ENCODE assay signal across 21 cellular contexts in genomic region chr7:714251-714671, GRCh38. TPM values are rescaled to one million over a fixed set of nuclear protein-coding genes. Genes with fewer than 3 reads are reported as not detected.
DNase-seq lines count a peak whose midpoint lies in the region; ATAC-seq and TF ChIP-seq lines count a peak whose summit lies in the region.
"Had no signal": no experiment of that assay in that cellular context is flagged by ENCODE, and none has a peak within 500 bp of the region (broad histone marks: within the 10 kb centered on the region; RNA-seq: fewer than 3 reads in every experiment).

No MANE protein-coding gene starts in this region.

- no peak overlapping the region for H2AFZ ChIP-seq in hepatocyte
- H2AFZ ChIP-seq in neuronal stem cell (ENCODE audit: low read length) = peak overlapping the region; percentile 5

- TF ChIP-seq CTCF in hepatocyte (IDR thresholded peaks at IDR 0.05; ENCODE audit: poor library complexity) = no peak

- H2BK5ac ChIP-seq in neuronal stem cell (ENCODE audit: low read length) = no peak overlapping the region

- H3K4me2 ChIP-seq in hepatocyte (no peak overlapping the region), neuronal stem cell (ENCODE audit: insufficient read depth, low read length, poor library complexity, severe bottlenecking) (no peak overlapping the region)

- H3K36me3 ChIP-seq in CD4-positive, CD25-positive, alpha-beta regulatory T cell (ENCODE audit: control insufficient read depth, insufficient read depth, low read length) = no peaks in the 10 kb centered on the region
- H3K36me3 ChIP-seq in CD8-positive, alpha-beta memory T cell (ENCODE audit: insufficient read depth, low read length) = no peaks in the 10 kb centered on the region
- H3K36me3 ChIP-seq in hepatocyte (replicated peaks; ENCODE audit: insufficient read depth, low read depth) (no peaks in the 10 kb centered on the region), neuronal stem cell (replicated peaks in 1 of 2; ENCODE audit: control insufficient read depth in 2 of 2, insufficient read depth in 2 of 2, low read length in 2 of 2) (no peaks in the 10 kb centered on the region)
- no peaks in the 10 kb centered on the region for H3K36me3 ChIP-seq in effector memory CD4-positive, alpha-beta T cell (ENCODE audit: control insufficient read depth, insufficient read depth, low read length)
- H3K36me3 ChIP-seq: vagina, WERI-Rb-1 had no signal

- H3K36me3 Mint-ChIP-seq in CD4-positive, CD25-positive, alpha-beta regulatory T cell = no peaks in the 10 kb centered on the region
- H3K36me3 Mint-ChIP-seq in CD8-positive, alpha-beta memory T cell = peaks cover 2 to 3% (median 3%) of the 10 kb centered on the region in 3 donors

- no peaks in the 10 kb centered on the region for H3K9me3 ChIP-seq in CD4-positive, CD25-positive, alpha-beta regulatory T cell (ENCODE audit: control insufficient read depth in 2 of 2, low read length in 2 of 2)
- H3K9me3 ChIP-seq in CD8-positive, alpha-beta memory T cell (ENCODE audit: low read length) = no peaks in the 10 kb centered on the region
- H3K9me3 ChIP-seq in hepatocyte (ENCODE audit: low read depth) (no peaks in the 10 kb centered on the region), neuronal stem cell (replicated peaks in 1 of 2; ENCODE audit: control insufficient read depth in 2 of 2, insufficient read depth in 1 of 2, low read depth in 1 of 2, low read length in 2 of 2) (no peaks in the 10 kb centered on the region)
- no peaks in the 10 kb centered on the region for H3K9me3 ChIP-seq in effector memory CD4-positive, alpha-beta T cell (ENCODE audit: control insufficient read depth, low read length)
- H3K9me3 ChIP-seq: vagina had no signal

- H3K23ac ChIP-seq in neuronal stem cell (ENCODE audit: low read depth, low read length, poor library complexity) = peak overlapping the region; percentile 80

- peak overlapping the region; percentile 20 for H2AK5ac ChIP-seq in neuronal stem cell (ENCODE audit: low read depth, low read length)

- peaks cover 4% of the 10 kb centered on the region for H3K79me2 ChIP-seq in hepatocyte

- no peaks in the 10 kb centered on the region for H4K20me1 ChIP-seq in hepatocyte (ENCODE audit: insufficient read depth, poor library complexity, severe bottlenecking)

- 77% methylated on average over 12 of the region's 13 CpGs for WGBS in hepatocyte (ENCODE audit: low lambda C conversion rate, missing lambda C conversion rate)
- WGBS in neuronal stem cell (ENCODE audit: extremely low coverage in 2 of 2, insufficient read length in 2 of 2, insufficient replicate concordance in 1 of 2), 2 donors = no CpG with 5 or more reads among the region's 13 CpGs

- peak overlapping the region; percentile 56 for H3K14ac ChIP-seq in neuronal stem cell (ENCODE audit: low read length)

- no peak overlapping the region for H4K8ac ChIP-seq in neuronal stem cell (ENCODE audit: low read depth, low read length)

- H3K4me3 Mint-ChIP-seq in CD4-positive, CD25-positive, alpha-beta regulatory T cell = peak overlapping the region in 3 of 4 donors; percentile 35 to 80 (median 56)
- peak overlapping the region in 4 of 7 donors; percentile 7 to 60 (median 46) for H3K4me3 Mint-ChIP-seq in CD8-positive, alpha-beta memory T cell
- H3K4me3 Mint-ChIP-seq: activated CD4-positive, alpha-beta memory T cell treated with anti-CD3 and anti-CD28 coated beads, Interleukin-2, amount 10 ng/mL, durations not matched to agents 7 days and 5 days had no signal

- H3K18ac ChIP-seq in neuronal stem cell (ENCODE audit: low read length) = peak overlapping the region; percentile 57

- peaks cover 0 to 1% (median 0%) of the 10 kb centered on the region in 7 donors for H3K9me3 Mint-ChIP-seq in CD4-positive, CD25-positive, alpha-beta regulatory T cell
- H3K9me3 Mint-ChIP-seq in CD8-positive, alpha-beta memory T cell = no peaks in the 10 kb centered on the region
- H3K9me3 Mint-ChIP-seq: activated CD4-positive, alpha-beta memory T cell treated with anti-CD3 and anti-CD28 coated beads, Interleukin-2, amount 10 ng/mL, durations not matched to agents 7 days and 5 days had no signal

- H3K27ac ChIP-seq in CD4-positive, CD25-positive, alpha-beta regulatory T cell (ENCODE audit: insufficient read depth, low read length, poor library complexity, severe bottlenecking) = no peak overlapping the region
- no peak overlapping the region for H3K27ac ChIP-seq in CD8-positive, alpha-beta memory T cell (ENCODE audit: low read depth, low read length)
- no peak overlapping the region for H3K27ac ChIP-seq in hepatocyte
- H3K27ac ChIP-seq in neuronal stem cell (replicated peaks; ENCODE audit: low read length) = no peak overlapping the region
- no peak overlapping the region for H3K27ac ChIP-seq in effector memory CD4-positive, alpha-beta T cell (ENCODE audit: insufficient read depth, low read length, poor library complexity, severe bottlenecking)
- H3K27ac ChIP-seq: coronary artery, epithelial cell of prostate, skin epidermis, vagina, WERI-Rb-1 had no signal

- no peak overlapping the region for H3K4me3 ChIP-seq in CD4-positive, CD25-positive, alpha-beta regulatory T cell (ENCODE audit: low read depth, low read length)
- H3K4me3 ChIP-seq in CD8-positive, alpha-beta memory T cell (ENCODE audit: low read length) = no peak overlapping the region
- H3K4me3 ChIP-seq in hepatocyte (no peak overlapping the region), neuronal stem cell (ENCODE audit: low read length in 2 of 2) (no peak overlapping the region)
- H3K4me3 ChIP-seq in effector memory CD4-positive, alpha-beta T cell (ENCODE audit: insufficient read depth, low read depth, low read length, poor library complexity, severe bottlenecking) = no peak overlapping the region
- H3K4me3 ChIP-seq: coronary artery, skin epidermis, vagina had no signal

- H2BK12ac ChIP-seq in neuronal stem cell (ENCODE audit: low read length) = peak overlapping the region; percentile 58

- no peak overlapping the region for H2BK120ac ChIP-seq in neuronal stem cell (ENCODE audit: low read depth, low read length)

- H3K4me1 Mint-ChIP-seq in CD4-positive, CD25-positive, alpha-beta regulatory T cell = peaks cover 0 to 13% (median 9%) of the 10 kb centered on the region in 4 donors
- peaks cover 6 to 19% (median 10%) of the 10 kb centered on the region in 3 donors for H3K4me1 Mint-ChIP-seq in CD8-positive, alpha-beta memory T cell

- no peaks in the 10 kb centered on the region for H3K27me3 Mint-ChIP-seq in CD4-positive, CD25-positive, alpha-beta regulatory T cell
- peaks cover 10 to 12% of the 10 kb centered on the region in 2 donors for H3K27me3 Mint-ChIP-seq in CD8-positive, alpha-beta memory T cell

- no peaks in the 10 kb centered on the region for H3K9me2 ChIP-seq in hepatocyte (replicated peaks; ENCODE audit: insufficient read depth)

- CTCF ChIA-PET in CD8-positive, alpha-beta memory T cell (lab: Charles Lee) = no interaction called here

- H3K4me1 ChIP-seq in CD4-positive, CD25-positive, alpha-beta regulatory T cell (ENCODE audit: control insufficient read depth, insufficient read depth, low read length, poor library complexity, severe bottlenecking) = peaks cover 6% of the 10 kb centered on the region
- H3K4me1 ChIP-seq in CD8-positive, alpha-beta memory T cell (ENCODE audit: insufficient read depth, low read length) = no peaks in the 10 kb centered on the region
- H3K4me1 ChIP-seq in hepatocyte (ENCODE audit: insufficient read depth) (no peaks in the 10 kb centered on the region), neuronal stem cell (ENCODE audit: control insufficient read depth in 2 of 2, insufficient read depth in 1 of 2, low read depth in 1 of 2, low read length in 2 of 2) (peaks cover 0 to 5% of the 10 kb centered on the region in 2 donors)
- peaks cover 8% of the 10 kb centered on the region for H3K4me1 ChIP-seq in effector memory CD4-positive, alpha-beta T cell (ENCODE audit: control insufficient read depth, insufficient read depth, low read length, poor library complexity, severe bottlenecking)

- H3K79me1 ChIP-seq in neuronal stem cell (ENCODE audit: low read depth, low read length) = peaks cover 1% of the 10 kb centered on the region

- peak overlapping the region; percentile 92 for H2BK15ac ChIP-seq in neuronal stem cell (ENCODE audit: low read length)

- POLR2A ChIA-PET in CD8-positive, alpha-beta memory T cell (lab: Charles Lee) = no interaction called here

- no peaks in the 10 kb centered on the region for H3K27me3 ChIP-seq in CD4-positive, CD25-positive, alpha-beta regulatory T cell (ENCODE audit: control insufficient read depth, insufficient read depth, low read length)
- no peaks in the 10 kb centered on the region for H3K27me3 ChIP-seq in CD8-positive, alpha-beta memory T cell (ENCODE audit: insufficient read depth, low read length, poor library complexity, severe bottlenecking)
- H3K27me3 ChIP-seq in hepatocyte (no peaks in the 10 kb centered on the region), neuronal stem cell (ENCODE audit: control insufficient read depth in 3 of 3, insufficient read depth in 3 of 3, low read depth in 1 of 3, low read length in 3 of 3) (peaks cover 0 to 3% (median 0%) of the 10 kb centered on the region in 3 experiments)
- H3K27me3 ChIP-seq in effector memory CD4-positive, alpha-beta T cell (replicated peaks; ENCODE audit: control insufficient read depth, insufficient read depth, low read length, poor library complexity, severe bottlenecking) = no peaks in the 10 kb centered on the region
- H3K27me3 ChIP-seq: vagina had no signal

- peak overlapping the region in 1 of 3 donors; percentile 75 for H3K27ac Mint-ChIP-seq in CD4-positive, CD25-positive, alpha-beta regulatory T cell
- H3K27ac Mint-ChIP-seq in CD8-positive, alpha-beta memory T cell = peak overlapping the region in 2 of 8 donors; percentile 50 to 74
- H3K27ac Mint-ChIP-seq: activated CD4-positive, alpha-beta memory T cell treated with anti-CD3 and anti-CD28 coated beads, Interleukin-2, amount 10 ng/mL, durations not matched to agents 7 days and 5 days had no signal

- H3K4ac ChIP-seq in neuronal stem cell (ENCODE audit: low read length) = no peak overlapping the region

- ATAC-seq in CD4-positive, CD25-positive, alpha-beta regulatory T cell (ENCODE audit: low read depth in 2 of 2) = no peak
- ATAC-seq in HG03442 (IDR thresholded peaks at IDR 0.05; ENCODE audit: unreplicated experiment) = no peak
- ATAC-seq: Right ventricle myocardium inferior had no signal

- H3K9ac ChIP-seq in neuronal stem cell (ENCODE audit: low read depth, low read length, poor library complexity) = no peak overlapping the region

- DNase-seq in CD4-positive, CD25-positive, alpha-beta regulatory T cell = no peak
- no peak for DNase-seq in CD8-positive, alpha-beta memory T cell
- DNase-seq in hepatocyte (ENCODE audit: low spot score) (peak; percentile 2), neuronal stem cell (ENCODE audit: low spot score) (no peak), NCI-H82 (lab: John Stamatoyannopoulos, UW) (no peak)
- DNase-seq in effector memory CD4-positive, alpha-beta T cell = no peak
- DNase-seq: activated CD4-positive, alpha-beta memory T cell treated with anti-CD3 and anti-CD28 coated beads, Interleukin-2, amount 10 ng/mL, durations not matched to agents 7 days and 5 days; AML-193; Karpas-422; NCI-H1092 treated with DMSO at 0.1 percent for 48 hours; NCI-H2107; NCI-H524 treated with DMSO at 0.1 percent for 48 hours; stimulated activated CD4-positive, alpha-beta T cell treated with anti-CD3 and anti-CD28 coated beads, Interleukin-4, amount 100 ng/mL, for 1 hour; T-helper 1 cell; WERI-Rb-1 had no signal

- H4K91ac ChIP-seq in neuronal stem cell (ENCODE audit: low read depth, low read length, poor library complexity) = no peak overlapping the region

RNA-seq across cellular contexts. Expression of gene DNAAF5, which starts 12.2 kb away (rescaled TPM):
- 11.9 TPM for total RNA-seq in CD4-positive, CD25-positive, alpha-beta regulatory T cell
- 1 to 10 TPM in 3 of 4 donors, under 1 TPM in 1; 0.84 to 3.2 (median 2.0) TPM for polyA plus RNA-seq in CD4-positive, CD25-positive, alpha-beta regulatory T cell
- 10 to 100 TPM; 47.3 to 48.0 TPM for total RNA-seq in CD8-positive, alpha-beta memory T cell
- polyA plus RNA-seq in CD8-positive, alpha-beta memory T cell = 4.4 TPM
- 14.2 and 23.5 TPM in 2 replicates for total RNA-seq in hepatocyte
- 18.7 and 19.0 TPM in 2 replicates for polyA plus RNA-seq in hepatocyte
- polyA plus RNA-seq in neuronal stem cell (2013, experiment 1 of 2) = 26.4 TPM
- 26.5 TPM for polyA plus RNA-seq in neuronal stem cell (2013, experiment 2 of 2)

RNA-seq across cellular contexts. Expression of gene PRKAR1B, which starts 12.8 kb away (rescaled TPM):
- 12.5 TPM for total RNA-seq in CD4-positive, CD25-positive, alpha-beta regulatory T cell
- polyA plus RNA-seq in CD4-positive, CD25-positive, alpha-beta regulatory T cell = 1 to 10 TPM; 4.9 to 7.0 (median 6.2) TPM
- 10 to 100 TPM; 28.3 to 32.4 TPM for total RNA-seq in CD8-positive, alpha-beta memory T cell
- polyA plus RNA-seq in CD8-positive, alpha-beta memory T cell = 8.1 TPM
- total RNA-seq in hepatocyte = 16.6 and 23.4 TPM in 2 replicates
- 27.4 and 28.7 TPM in 2 replicates for polyA plus RNA-seq in hepatocyte
- polyA plus RNA-seq in neuronal stem cell (2013, experiment 1 of 2) = 14.0 TPM
- 12.9 TPM for polyA plus RNA-seq in neuronal stem cell (2013, experiment 2 of 2)
